In the genomic region with DNA sequence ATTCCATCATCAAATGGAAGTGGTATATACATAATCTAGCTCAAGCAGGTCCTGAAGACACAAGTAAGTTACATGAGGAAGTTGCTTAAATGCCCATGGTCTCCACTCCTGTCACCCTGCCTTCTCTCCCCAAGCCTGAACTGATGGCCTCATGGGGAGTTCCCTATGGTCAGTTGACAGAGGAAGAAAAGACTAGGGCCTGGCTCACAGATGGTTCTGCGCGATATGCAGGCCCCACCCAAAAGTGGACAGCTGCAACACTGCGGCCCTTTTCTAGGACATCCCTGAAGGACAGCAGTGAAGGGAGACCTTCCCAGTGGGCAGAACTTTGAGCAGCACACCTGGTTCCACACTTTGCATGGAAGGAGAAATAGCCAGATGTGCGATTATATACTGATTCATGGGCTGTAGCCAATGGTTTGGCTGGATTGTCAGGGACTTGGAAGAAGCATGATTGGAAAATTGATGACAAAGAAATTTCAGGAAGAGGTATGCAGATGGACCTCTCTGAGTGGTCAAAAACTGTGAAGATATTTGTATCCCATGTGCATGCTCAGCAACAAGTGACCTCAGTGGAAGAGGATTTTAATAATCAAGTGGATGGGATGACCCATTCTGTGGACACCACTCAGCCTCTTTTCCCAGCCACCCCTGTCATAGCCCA, we compare ENCODE assay signal across 1 cellular context.
TF ChIP-seq lines count a peak whose summit lies in the region.

No MANE protein-coding gene starts in this region.

TF ChIP-seq in K562, 482 proteins besides CTCF, POLR2A, EP300 and RAD21 (continued from another document):
- TF ChIP-seq, protein P1, sequence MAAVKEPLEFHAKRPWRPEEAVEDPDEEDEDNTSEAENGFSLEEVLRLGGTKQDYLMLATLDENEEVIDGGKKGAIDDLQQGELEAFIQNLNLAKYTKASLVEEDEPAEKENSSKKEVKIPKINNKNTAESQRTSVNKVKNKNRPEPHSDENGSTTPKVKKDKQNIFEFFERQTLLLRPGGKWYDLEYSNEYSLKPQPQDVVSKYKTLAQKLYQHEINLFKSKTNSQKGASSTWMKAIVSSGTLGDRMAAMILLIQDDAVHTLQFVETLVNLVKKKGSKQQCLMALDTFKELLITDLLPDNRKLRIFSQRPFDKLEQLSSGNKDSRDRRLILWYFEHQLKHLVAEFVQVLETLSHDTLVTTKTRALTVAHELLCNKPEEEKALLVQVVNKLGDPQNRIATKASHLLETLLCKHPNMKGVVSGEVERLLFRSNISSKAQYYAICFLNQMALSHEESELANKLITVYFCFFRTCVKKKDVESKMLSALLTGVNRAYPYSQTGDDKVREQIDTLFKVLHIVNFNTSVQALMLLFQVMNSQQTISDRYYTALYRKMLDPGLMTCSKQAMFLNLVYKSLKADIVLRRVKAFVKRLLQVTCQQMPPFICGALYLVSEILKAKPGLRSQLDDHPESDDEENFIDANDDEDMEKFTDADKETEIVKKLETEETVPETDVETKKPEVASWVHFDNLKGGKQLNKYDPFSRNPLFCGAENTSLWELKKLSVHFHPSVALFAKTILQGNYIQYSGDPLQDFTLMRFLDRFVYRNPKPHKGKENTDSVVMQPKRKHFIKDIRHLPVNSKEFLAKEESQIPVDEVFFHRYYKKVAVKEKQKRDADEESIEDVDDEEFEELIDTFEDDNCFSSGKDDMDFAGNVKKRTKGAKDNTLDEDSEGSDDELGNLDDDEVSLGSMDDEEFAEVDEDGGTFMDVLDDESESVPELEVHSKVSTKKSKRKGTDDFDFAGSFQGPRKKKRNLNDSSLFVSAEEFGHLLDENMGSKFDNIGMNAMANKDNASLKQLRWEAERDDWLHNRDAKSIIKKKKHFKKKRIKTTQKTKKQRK (IDR thresholded peaks at IDR 0.05; ENCODE audit: borderline replicate concordance, low read depth, low read length): no peak
- no peak for TF ChIP-seq NFIX (CRISPR knock-in tag; IDR thresholded peaks at IDR 0.05; ENCODE audit: low read depth)
- TF ChIP-seq HNRNPLL (IDR thresholded peaks at IDR 0.05; ENCODE audit: low read depth, low read length, poor library complexity, severe bottlenecking): no peak
- no peak for TF ChIP-seq HMG20B (CRISPR knock-in tag; IDR thresholded peaks at IDR 0.05)
- no peak for TF ChIP-seq RB1 (IDR thresholded peaks at IDR 0.05; ENCODE audit: low read depth)
- TF ChIP-seq NFYB (IDR thresholded peaks at IDR 0.05; ENCODE audit: extremely low read depth, insufficient read length): no peak
- no peak for TF ChIP-seq BRCA1 (IDR thresholded peaks at IDR 0.05)
- no peak for TF ChIP-seq BRCA1 (CRISPR knock-in tag; IDR thresholded peaks at IDR 0.05)
- TF ChIP-seq CSDE1 (IDR thresholded peaks at IDR 0.05): no peak
- TF ChIP-seq, protein P2, sequence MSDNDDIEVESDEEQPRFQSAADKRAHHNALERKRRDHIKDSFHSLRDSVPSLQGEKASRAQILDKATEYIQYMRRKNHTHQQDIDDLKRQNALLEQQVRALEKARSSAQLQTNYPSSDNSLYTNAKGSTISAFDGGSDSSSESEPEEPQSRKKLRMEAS (CRISPR knock-in tag; IDR thresholded peaks at IDR 0.05): peak; percentile 61
- TF ChIP-seq HDAC8 (tag; IDR thresholded peaks at IDR 0.05): no peak
- TF ChIP-seq NFXL1 (CRISPR knock-in tag; IDR thresholded peaks at IDR 0.05): no peak
- TF ChIP-seq, protein P3, sequence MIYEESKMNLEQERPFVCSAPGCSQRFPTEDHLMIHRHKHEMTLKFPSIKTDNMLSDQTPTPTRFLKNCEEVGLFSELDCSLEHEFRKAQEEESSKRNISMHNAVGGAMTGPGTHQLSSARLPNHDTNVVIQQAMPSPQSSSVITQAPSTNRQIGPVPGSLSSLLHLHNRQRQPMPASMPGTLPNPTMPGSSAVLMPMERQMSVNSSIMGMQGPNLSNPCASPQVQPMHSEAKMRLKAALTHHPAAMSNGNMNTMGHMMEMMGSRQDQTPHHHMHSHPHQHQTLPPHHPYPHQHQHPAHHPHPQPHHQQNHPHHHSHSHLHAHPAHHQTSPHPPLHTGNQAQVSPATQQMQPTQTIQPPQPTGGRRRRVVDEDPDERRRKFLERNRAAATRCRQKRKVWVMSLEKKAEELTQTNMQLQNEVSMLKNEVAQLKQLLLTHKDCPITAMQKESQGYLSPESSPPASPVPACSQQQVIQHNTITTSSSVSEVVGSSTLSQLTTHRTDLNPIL (CRISPR knock-in tag; IDR thresholded peaks at IDR 0.05): no peak
- TF ChIP-seq TEAD2 (tag; IDR thresholded peaks at IDR 0.05): no peak
- TF ChIP-seq KLF1 (tag; IDR thresholded peaks at IDR 0.05): peak; percentile 97
- TF ChIP-seq CCAR2 (IDR thresholded peaks at IDR 0.05; ENCODE audit: low read depth, low read length): no peak
- TF ChIP-seq ZNF707 (CRISPR knock-in tag; conservative IDR thresholded peaks at IDR 0.05): no peak
- TF ChIP-seq, protein P4, sequence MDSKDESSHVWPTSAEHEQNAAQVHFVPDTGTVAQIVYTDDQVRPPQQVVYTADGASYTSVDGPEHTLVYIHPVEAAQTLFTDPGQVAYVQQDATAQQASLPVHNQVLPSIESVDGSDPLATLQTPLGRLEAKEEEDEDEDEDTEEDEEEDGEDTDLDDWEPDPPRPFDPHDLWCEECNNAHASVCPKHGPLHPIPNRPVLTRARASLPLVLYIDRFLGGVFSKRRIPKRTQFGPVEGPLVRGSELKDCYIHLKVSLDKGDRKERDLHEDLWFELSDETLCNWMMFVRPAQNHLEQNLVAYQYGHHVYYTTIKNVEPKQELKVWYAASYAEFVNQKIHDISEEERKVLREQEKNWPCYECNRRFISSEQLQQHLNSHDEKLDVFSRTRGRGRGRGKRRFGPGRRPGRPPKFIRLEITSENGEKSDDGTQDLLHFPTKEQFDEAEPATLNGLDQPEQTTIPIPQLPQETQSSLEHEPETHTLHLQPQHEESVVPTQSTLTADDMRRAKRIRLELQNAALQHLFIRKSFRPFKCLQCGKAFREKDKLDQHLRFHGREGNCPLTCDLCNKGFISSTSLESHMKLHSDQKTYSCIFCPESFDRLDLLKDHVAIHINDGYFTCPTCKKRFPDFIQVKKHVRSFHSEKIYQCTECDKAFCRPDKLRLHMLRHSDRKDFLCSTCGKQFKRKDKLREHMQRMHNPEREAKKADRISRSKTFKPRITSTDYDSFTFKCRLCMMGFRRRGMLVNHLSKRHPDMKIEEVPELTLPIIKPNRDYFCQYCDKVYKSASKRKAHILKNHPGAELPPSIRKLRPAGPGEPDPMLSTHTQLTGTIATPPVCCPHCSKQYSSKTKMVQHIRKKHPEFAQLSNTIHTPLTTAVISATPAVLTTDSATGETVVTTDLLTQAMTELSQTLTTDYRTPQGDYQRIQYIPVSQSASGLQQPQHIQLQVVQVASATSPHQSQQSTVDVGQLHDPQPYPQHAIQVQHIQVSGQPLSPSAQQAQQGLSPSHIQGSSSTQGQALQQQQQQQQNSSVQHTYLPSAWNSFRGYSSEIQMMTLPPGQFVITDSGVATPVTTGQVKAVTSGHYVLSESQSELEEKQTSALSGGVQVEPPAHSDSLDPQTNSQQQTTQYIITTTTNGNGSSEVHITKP (IDR thresholded peaks at IDR 0.05; ENCODE audit: partially characterized antibody): peak; percentile 14
- TF ChIP-seq PML (IDR thresholded peaks at IDR 0.05; ENCODE audit: low read length): peak; percentile 70
- TF ChIP-seq, protein P5, sequence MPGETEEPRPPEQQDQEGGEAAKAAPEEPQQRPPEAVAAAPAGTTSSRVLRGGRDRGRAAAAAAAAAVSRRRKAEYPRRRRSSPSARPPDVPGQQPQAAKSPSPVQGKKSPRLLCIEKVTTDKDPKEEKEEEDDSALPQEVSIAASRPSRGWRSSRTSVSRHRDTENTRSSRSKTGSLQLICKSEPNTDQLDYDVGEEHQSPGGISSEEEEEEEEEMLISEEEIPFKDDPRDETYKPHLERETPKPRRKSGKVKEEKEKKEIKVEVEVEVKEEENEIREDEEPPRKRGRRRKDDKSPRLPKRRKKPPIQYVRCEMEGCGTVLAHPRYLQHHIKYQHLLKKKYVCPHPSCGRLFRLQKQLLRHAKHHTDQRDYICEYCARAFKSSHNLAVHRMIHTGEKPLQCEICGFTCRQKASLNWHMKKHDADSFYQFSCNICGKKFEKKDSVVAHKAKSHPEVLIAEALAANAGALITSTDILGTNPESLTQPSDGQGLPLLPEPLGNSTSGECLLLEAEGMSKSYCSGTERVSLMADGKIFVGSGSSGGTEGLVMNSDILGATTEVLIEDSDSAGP (CRISPR knock-in tag; IDR thresholded peaks at IDR 0.05): no peak
- TF ChIP-seq ZNF79 (CRISPR knock-in tag; IDR thresholded peaks at IDR 0.05; ENCODE audit: low read depth): no peak
- TF ChIP-seq NR2F6 (CRISPR knock-in tag; IDR thresholded peaks at IDR 0.05): no peak
- peak; percentile 60 for TF ChIP-seq CCNT2 (IDR thresholded peaks at IDR 0.05; ENCODE audit: borderline replicate concordance, extremely low read depth, insufficient read length, low read depth, low read length)
- TF ChIP-seq KLF16 (IDR thresholded peaks at IDR 0.05): peak; percentile 87
- TF ChIP-seq NFIC (IDR thresholded peaks at IDR 0.05): peak; percentile 65; the same call in 1 of the 2 replicates
- TF ChIP-seq RBM39 (optimal IDR thresholded peaks at IDR 0.05; ENCODE audit: low read depth, low read length): no peak
- no peak for TF ChIP-seq SMARCC2 (IDR thresholded peaks at IDR 0.05; ENCODE audit: low read depth)
- TF ChIP-seq TAL1 (IDR thresholded peaks at IDR 0.05): peak; percentile 92
- no peak for TF ChIP-seq HNRNPK (IDR thresholded peaks at IDR 0.05; ENCODE audit: low read depth, low read length, poor library complexity, severe bottlenecking)
- no peak for TF ChIP-seq ETV1 (tag; conservative IDR thresholded peaks at IDR 0.05; ENCODE audit: low read depth)
- no peak for TF ChIP-seq POLR2B (IDR thresholded peaks at IDR 0.05; ENCODE audit: low read depth, partially characterized antibody)
